ENCODE assay signal across 8 cellular contexts in the genomic region with DNA sequence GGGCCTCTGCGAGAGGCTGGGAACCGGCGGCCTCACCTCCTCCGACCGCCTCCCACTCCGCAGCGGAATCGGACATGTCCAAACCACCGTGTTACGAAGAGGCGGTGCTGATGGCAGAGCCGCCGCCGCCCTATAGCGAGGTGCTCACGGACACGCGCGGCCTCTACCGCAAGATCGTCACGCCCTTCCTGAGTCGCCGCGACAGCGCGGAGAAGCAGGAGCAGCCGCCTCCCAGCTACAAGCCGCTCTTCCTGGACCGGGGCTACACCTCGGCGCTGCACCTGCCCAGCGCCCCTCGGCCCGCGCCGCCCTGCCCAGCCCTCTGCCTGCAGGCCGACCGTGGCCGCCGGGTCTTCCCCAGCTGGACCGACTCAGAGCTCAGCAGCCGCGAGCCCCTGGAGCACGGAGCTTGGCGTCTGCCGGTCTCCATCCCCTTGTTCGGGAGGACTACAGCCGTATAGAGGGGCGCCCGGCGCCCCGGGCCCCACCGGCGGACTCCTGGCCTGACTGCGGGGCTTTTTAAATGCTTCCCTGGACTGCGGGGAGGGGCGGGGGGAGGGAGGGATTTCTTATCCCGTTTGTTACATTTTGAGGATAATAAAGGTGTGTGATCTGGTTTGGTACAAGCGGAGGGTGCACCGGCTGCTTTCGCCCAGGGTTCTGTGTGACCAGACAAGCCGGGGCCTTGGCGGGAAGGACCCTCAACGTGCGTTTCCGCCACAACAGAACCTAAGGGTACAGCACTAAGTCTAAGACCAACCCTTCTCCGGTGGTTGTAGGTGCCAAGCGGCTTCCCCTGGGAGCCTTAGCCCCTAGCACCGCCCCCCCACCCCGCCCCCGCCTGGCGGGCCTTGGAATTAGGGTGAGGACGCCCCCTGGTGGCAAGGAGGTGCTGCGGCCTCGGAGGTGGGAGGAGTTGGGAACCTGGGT. TPM values are rescaled to one million over a fixed set of nuclear protein-coding genes. Genes with fewer than 3 reads are reported as not detected.
A peak's percentile ranks its signal among the peaks of the same experiment; 100 is the strongest.
DNase-seq lines count a peak whose midpoint lies in the region; ATAC-seq and TF ChIP-seq lines count a peak whose summit lies in the region.

No MANE protein-coding gene starts in this region.

- H3K27me3 Mint-ChIP-seq in activated T-helper 1 cell treated with anti-CD3 and anti-CD28 coated beads, Interleukin-12 subunit alpha, Interleukin-12 subunit beta, Interleukin-2, Interleukin-4 antibody, amounts not matched to agents 30 ng/mL and 10 ng/mL and 1 ng/mL, durations not matched to agents 14 hours and 24 hours and 36 hours (ENCODE audit: insufficient read depth), result peaks cover 18% of the 10 kb centered on the region
- H3K27me3 Mint-ChIP-seq in natural killer cell treated with Interleukin-12 subunit alpha and Interleukin-12 subunit beta and Interleukin-15 and Interleukin-18, amount 100 ng/mL, for 72 hours, result peaks cover 0 to 3% of the 10 kb centered on the region in 2 donors

- H3K4me3 Mint-ChIP-seq in activated T-helper 1 cell treated with anti-CD3 and anti-CD28 coated beads, Interleukin-12 subunit alpha, Interleukin-12 subunit beta, Interleukin-2, Interleukin-4 antibody, amounts not matched to agents 30 ng/mL and 10 ng/mL and 1 ng/mL, durations not matched to agents 14 hours and 24 hours and 36 hours, result peak overlapping the region; percentile 84
- peak overlapping the region; percentile 73 for H3K4me3 Mint-ChIP-seq in natural killer cell treated with Interleukin-12 subunit alpha and Interleukin-12 subunit beta and Interleukin-15 and Interleukin-18, amount 100 ng/mL, for 72 hours

- H3K4me3 ChIP-seq in fibroblast of mammary gland (ENCODE audit: control insufficient read depth, low read depth, low read length), result peak overlapping the region; percentile 6

- DNase-seq in DMS 273 treated with DMSO at 0.1 percent for 48 hours (lab: John Stamatoyannopoulos, UW) (peak; percentile 65), RKO (ENCODE audit: low spot score) (peak; percentile 92), fibroblast of mammary gland (ENCODE audit: low read depth) (peak; percentile 87)
- peak; percentile 83 for DNase-seq in activated T-helper 1 cell treated with anti-CD3 and anti-CD28 coated beads, Interleukin-12 subunit alpha, Interleukin-12 subunit beta, Interleukin-2, Interleukin-4 antibody, amounts not matched to agents 30 ng/mL and 10 ng/mL and 1 ng/mL, durations not matched to agents 14 hours and 24 hours and 36 hours (ENCODE audit: low spot score)
- DNase-seq in natural killer cell treated with Interleukin-12 subunit alpha and Interleukin-12 subunit beta and Interleukin-15 and Interleukin-18, amount 100 ng/mL, for 72 hours (ENCODE audit: low spot score), result peak; percentile 87
- peak; percentile 91 for DNase-seq in stimulated activated naive CD4-positive, alpha-beta T cell treated with Interleukin-2 at 50 U/mL for 16 hours (lab: John Stamatoyannopoulos, UW)

- peak; percentile 17 for ATAC-seq in GM21528 (IDR thresholded peaks at IDR 0.05; ENCODE audit: low FRiP score, unreplicated experiment)
- peak; percentile 51 to 64 for ATAC-seq in natural killer cell treated with Interleukin-12 subunit alpha and Interleukin-12 subunit beta and Interleukin-15 and Interleukin-18, amount 100 ng/mL, for 72 hours

- no peaks in the 10 kb centered on the region for H3K9me3 Mint-ChIP-seq in activated T-helper 1 cell treated with anti-CD3 and anti-CD28 coated beads, Interleukin-12 subunit alpha, Interleukin-12 subunit beta, Interleukin-2, Interleukin-4 antibody, amounts not matched to agents 30 ng/mL and 10 ng/mL and 1 ng/mL, durations not matched to agents 14 hours and 24 hours and 36 hours
- H3K9me3 Mint-ChIP-seq in natural killer cell treated with Interleukin-12 subunit alpha and Interleukin-12 subunit beta and Interleukin-15 and Interleukin-18, amount 100 ng/mL, for 72 hours, result no peaks in the 10 kb centered on the region

- H3K36me3 ChIP-seq in KOPT-K1 (ENCODE audit: insufficient read depth, low read length), result peaks cover 36% of the 10 kb centered on the region

- peaks cover 4% of the 10 kb centered on the region for H3K36me3 Mint-ChIP-seq in activated T-helper 1 cell treated with anti-CD3 and anti-CD28 coated beads, Interleukin-12 subunit alpha, Interleukin-12 subunit beta, Interleukin-2, Interleukin-4 antibody, amounts not matched to agents 30 ng/mL and 10 ng/mL and 1 ng/mL, durations not matched to agents 14 hours and 24 hours and 36 hours (ENCODE audit: low read depth)
- H3K36me3 Mint-ChIP-seq in natural killer cell treated with Interleukin-12 subunit alpha and Interleukin-12 subunit beta and Interleukin-15 and Interleukin-18, amount 100 ng/mL, for 72 hours, result no peaks in the 10 kb centered on the region

- H3K4me1 Mint-ChIP-seq in activated T-helper 1 cell treated with anti-CD3 and anti-CD28 coated beads, Interleukin-12 subunit alpha, Interleukin-12 subunit beta, Interleukin-2, Interleukin-4 antibody, amounts not matched to agents 30 ng/mL and 10 ng/mL and 1 ng/mL, durations not matched to agents 14 hours and 24 hours and 36 hours (ENCODE audit: low read depth), result peaks cover 11% of the 10 kb centered on the region
- H3K4me1 Mint-ChIP-seq in natural killer cell treated with Interleukin-12 subunit alpha and Interleukin-12 subunit beta and Interleukin-15 and Interleukin-18, amount 100 ng/mL, for 72 hours (ENCODE audit: low read depth in 2 of 2), result peaks cover 10 to 13% of the 10 kb centered on the region in 2 donors

- intact Hi-C loops in activated T-helper 1 cell treated with anti-CD3 and anti-CD28 coated beads, Interleukin-12 subunit alpha, Interleukin-12 subunit beta, Interleukin-2, Interleukin-4 antibody, amounts not matched to agents 30 ng/mL and 10 ng/mL and 1 ng/mL, durations not matched to agents 14 hours and 24 hours and 36 hours (cut with micrococcal nuclease), result loop anchor here (1.0 to 5.0 kb wide), 6 partner anchors 16 to 324 kb away; partner anchors contain the start of genes NSD1, PDLIM7 and TMED9

- no peaks in the 10 kb centered on the region for H3K9me3 ChIP-seq in KOPT-K1 (ENCODE audit: insufficient read depth, low read length, poor library complexity, severe bottlenecking)

- peak overlapping the region; percentile 60 for H3K27ac ChIP-seq in KOPT-K1 (ENCODE audit: low read depth, low read length, poor library complexity, severe bottlenecking)

- TF ChIP-seq CTCF in fibroblast of mammary gland (conservative IDR thresholded peaks at IDR 0.05; ENCODE audit: control insufficient read depth, insufficient read depth, low read depth, low read length), result peak; percentile 79

- peak overlapping the region; percentile 81 for H3K27ac Mint-ChIP-seq in activated T-helper 1 cell treated with anti-CD3 and anti-CD28 coated beads, Interleukin-12 subunit alpha, Interleukin-12 subunit beta, Interleukin-2, Interleukin-4 antibody, amounts not matched to agents 30 ng/mL and 10 ng/mL and 1 ng/mL, durations not matched to agents 14 hours and 24 hours and 36 hours
- peak overlapping the region in 1 of 2 donors; percentile 44 for H3K27ac Mint-ChIP-seq in natural killer cell treated with Interleukin-12 subunit alpha and Interleukin-12 subunit beta and Interleukin-15 and Interleukin-18, amount 100 ng/mL, for 72 hours

RNA-seq across cellular contexts. Expression of gene PRR7, which starts 9.3 kb away (rescaled TPM):
- 10.3 and 11.2 TPM in 2 replicates for total RNA-seq in activated T-helper 1 cell treated with anti-CD3 and anti-CD28 coated beads, Interleukin-12 subunit alpha, Interleukin-12 subunit beta, Interleukin-2, Interleukin-4 antibody, amounts not matched to agents 30 ng/mL and 10 ng/mL and 1 ng/mL, durations not matched to agents 14 hours and 24 hours and 36 hours
- 1 to 10 TPM in 1 of 2 donors, under 1 TPM in 1; 0.83 to 2.6 TPM for total RNA-seq in natural killer cell treated with Interleukin-12 subunit alpha and Interleukin-12 subunit beta and Interleukin-15 and Interleukin-18, amount 100 ng/mL, for 72 hours

RNA-seq across cellular contexts. Expression of gene DBN1, which starts 17.5 kb away (rescaled TPM):
- 13.1 and 14.4 TPM in 2 replicates for total RNA-seq in activated T-helper 1 cell treated with anti-CD3 and anti-CD28 coated beads, Interleukin-12 subunit alpha, Interleukin-12 subunit beta, Interleukin-2, Interleukin-4 antibody, amounts not matched to agents 30 ng/mL and 10 ng/mL and 1 ng/mL, durations not matched to agents 14 hours and 24 hours and 36 hours
- total RNA-seq in natural killer cell treated with Interleukin-12 subunit alpha and Interleukin-12 subunit beta and Interleukin-15 and Interleukin-18, amount 100 ng/mL, for 72 hours, result 10 to 100 TPM in 1 of 2 donors, 1 to 10 TPM in 1; 7.1 to 13.3 TPM

RNA-seq across cellular contexts. Expression of gene GRK6, which starts 29.4 kb away (rescaled TPM):
- total RNA-seq in activated T-helper 1 cell treated with anti-CD3 and anti-CD28 coated beads, Interleukin-12 subunit alpha, Interleukin-12 subunit beta, Interleukin-2, Interleukin-4 antibody, amounts not matched to agents 30 ng/mL and 10 ng/mL and 1 ng/mL, durations not matched to agents 14 hours and 24 hours and 36 hours, result 122 and 132 TPM in 2 replicates
- total RNA-seq in natural killer cell treated with Interleukin-12 subunit alpha and Interleukin-12 subunit beta and Interleukin-15 and Interleukin-18, amount 100 ng/mL, for 72 hours, result 100 to 1,000 TPM in 1 of 2 donors, 10 to 100 TPM in 1; 58.1 to 113 TPM

RNA-seq across cellular contexts. Expression of gene PDLIM7, which starts 41.5 kb away (rescaled TPM):
- total RNA-seq in activated T-helper 1 cell treated with anti-CD3 and anti-CD28 coated beads, Interleukin-12 subunit alpha, Interleukin-12 subunit beta, Interleukin-2, Interleukin-4 antibody, amounts not matched to agents 30 ng/mL and 10 ng/mL and 1 ng/mL, durations not matched to agents 14 hours and 24 hours and 36 hours, result 49.2 and 49.9 TPM in 2 replicates
- total RNA-seq in natural killer cell treated with Interleukin-12 subunit alpha and Interleukin-12 subunit beta and Interleukin-15 and Interleukin-18, amount 100 ng/mL, for 72 hours, result 10 to 100 TPM; 15.5 to 39.1 TPM

RNA-seq across cellular contexts. Expression of gene F12, which starts 46.6 kb away (rescaled TPM):
- 1.3 and 2.2 TPM in 2 replicates for total RNA-seq in activated T-helper 1 cell treated with anti-CD3 and anti-CD28 coated beads, Interleukin-12 subunit alpha, Interleukin-12 subunit beta, Interleukin-2, Interleukin-4 antibody, amounts not matched to agents 30 ng/mL and 10 ng/mL and 1 ng/mL, durations not matched to agents 14 hours and 24 hours and 36 hours
- total RNA-seq in natural killer cell treated with Interleukin-12 subunit alpha and Interleukin-12 subunit beta and Interleukin-15 and Interleukin-18, amount 100 ng/mL, for 72 hours, result under 1 TPM in 1 of 2 donors, not detected in 1; 0.45 TPM

Comparison
In these comparisons a context has a peak if more than half of its experiments do, and no peak if none do; other contexts are left out.
1. Peak in every context shown above with its lines: DNase-seq, ATAC-seq, H3K4me3 ChIP-seq and H3K27ac ChIP-seq.